In genomic region chrX:21764043-21764442, GRCh38 we compare ENCODE assay signal across 22 cellular contexts. TPM values are rescaled to one million over a fixed set of nuclear protein-coding genes. Genes with fewer than 3 reads are reported as not detected.
"Had no signal": no experiment of that assay in that cellular context is flagged by ENCODE, and none has a peak within 500 bp of the region (broad histone marks: within the 10 kb centered on the region; RNA-seq: fewer than 3 reads in every experiment).

No MANE protein-coding gene starts in this region.

- H3K27ac ChIP-seq: heart left ventricle, ovary, right atrium auricular region, sigmoid colon, skin epidermis, stomach, thoracic aorta, transverse colon had no signal

- DNase-seq: effector memory CD8-positive, alpha-beta T cell; erythroblast; heart left ventricle; hippocampal formation; mucosa of descending colon; natural killer cell; ovary; sigmoid colon; stimulated activated CD4-positive, alpha-beta T cell treated with anti-CD3 and anti-CD28 coated beads, Interleukin-2, amount 100 ng/mL, for 24 hours; stimulated activated CD4-positive, alpha-beta T cell treated with anti-CD3 and anti-CD28 coated beads, Interleukin-4, amount 100 ng/mL, for 4 hours; stimulated activated naive B cell treated with anti-CD40 and anti-IgM and Interleukin-4, amounts not matched to agents 10 μg/mL and 1 μg/mL and 100 μg/mL, for 72 hours; stomach; substantia nigra; transverse colon had no signal

- H3K9me3 ChIP-seq: heart left ventricle, mucosa of descending colon, ovary, right atrium auricular region, sigmoid colon, stomach, thoracic aorta, transverse colon had no signal

- ATAC-seq: effector memory CD8-positive, alpha-beta T cell; heart left ventricle; mucosa of descending colon; natural killer cell; stimulated activated naive B cell treated with anti-CD40 and anti-IgM and Interleukin-4, amounts not matched to agents 10 μg/mL and 1 μg/mL and 100 μg/mL, for 72 hours had no signal

- H3K27me3 ChIP-seq: ovary, right atrium auricular region, sigmoid colon, transverse colon had no signal

- H3K36me3 ChIP-seq: heart left ventricle, ovary, right atrium auricular region, sigmoid colon, stomach, thoracic aorta, transverse colon had no signal

- H3K4me3 ChIP-seq: heart left ventricle, mucosa of descending colon, ovary, right atrium auricular region, sigmoid colon, skin epidermis, stomach, thoracic aorta, transverse colon had no signal

- H3K4me1 ChIP-seq: heart left ventricle, right atrium auricular region, sigmoid colon, stomach, transverse colon had no signal

RNA-seq across cellular contexts. Expression of gene SMPX, which starts 6.1 kb away (rescaled TPM):
- total RNA-seq: frontal cortex, glomerular endothelial cell, kidney epithelial cell, natural killer cell, posterior vena cava, ureter had no signal
